ENCODE assay signal across 13 cellular contexts in genomic region chr18:45589559-45590041, GRCh38. TPM values are rescaled to one million over a fixed set of nuclear protein-coding genes. Genes with fewer than 3 reads are reported as not detected.
A peak's percentile ranks its signal among the peaks of the same experiment; 100 is the strongest.
DNase-seq lines count a peak whose midpoint lies in the region; ATAC-seq and TF ChIP-seq lines count a peak whose summit lies in the region.
"Had no signal": no experiment of that assay in that cellular context is flagged by ENCODE, and none has a peak within 500 bp of the region (broad histone marks: within the 10 kb centered on the region; RNA-seq: fewer than 3 reads in every experiment).

No MANE protein-coding gene starts in this region.

- no peak overlapping the region for H4K91ac ChIP-seq in H9 (ENCODE audit: insufficient read length, low read depth, low read length)

- H3K27me3 Mint-ChIP-seq in H9 (ENCODE audit: low read depth): peaks cover 1% of the 10 kb centered on the region
- H3K27me3 Mint-ChIP-seq in T-helper 2 cell treated with Interferon-gamma antibody and Interleukin-4, amounts not matched to agents 5 μg/mL and 100 μg/mL, for 36 hours (ENCODE audit: low read depth): peaks cover 2% of the 10 kb centered on the region

- H2AK5ac ChIP-seq in H9 (ENCODE audit: insufficient read length, low read length): no peak overlapping the region

- ATAC-seq in HG03378 (IDR thresholded peaks at IDR 0.05; ENCODE audit: unreplicated experiment): no peak
- ATAC-seq: right lobe of liver had no signal

- H3K23me2 ChIP-seq in H9 (ENCODE audit: insufficient read length, low read depth, low read length, poor library complexity, severe bottlenecking): no peaks in the 10 kb centered on the region

- no peaks in the 10 kb centered on the region for H3K36me3 Mint-ChIP-seq in H9 (ENCODE audit: insufficient read depth in 1 of 3, low read depth in 3 of 3)
- H3K36me3 Mint-ChIP-seq in T-helper 2 cell treated with Interferon-gamma antibody and Interleukin-4, amounts not matched to agents 5 μg/mL and 100 μg/mL, for 36 hours (ENCODE audit: low read depth): no peaks in the 10 kb centered on the region
- H3K36me3 Mint-ChIP-seq: activated naive CD8-positive, alpha-beta T cell treated with anti-CD3 and anti-CD28 coated beads, Interleukin-2, amount 10 ng/mL, durations not matched to agents 7 days and 5 days had no signal

- peak overlapping the region; percentile 40 for H3K4me2 ChIP-seq in H9 (ENCODE audit: insufficient read depth, insufficient read length, low read length)

- H3K79me2 ChIP-seq in H9 (ENCODE audit: insufficient read depth, low read length): no peaks in the 10 kb centered on the region

- WGBS in H9 (ENCODE audit: extremely low coverage, insufficient read length, low lambda C conversion rate): no CpG with 5 or more reads among the region's 8 CpGs
- 17% methylated on average over 8 of the region's 8 CpGs for WGBS in prostate gland

- no peak overlapping the region for H4K8ac ChIP-seq in H9 (replicated peaks; ENCODE audit: insufficient read length, low read depth, low read length)

- peak overlapping the region; percentile 35 for H2BK12ac ChIP-seq in H9 (ENCODE audit: insufficient read length, low read depth, low read length)

- H3K4ac ChIP-seq in H9 (ENCODE audit: low read depth, low read length): no peak overlapping the region

- H4K20me1 ChIP-seq in H9 (ENCODE audit: control insufficient read depth, insufficient read depth, insufficient read length): no peaks in the 10 kb centered on the region

- no peak overlapping the region for H2BK20ac ChIP-seq in H9 (ENCODE audit: low read depth, low read length, poor library complexity, severe bottlenecking)

- H3K56ac ChIP-seq in H9 (ENCODE audit: insufficient read length, low read depth, low read length): no peak overlapping the region

- H3K14ac ChIP-seq in H9 (ENCODE audit: insufficient read depth, low read length): no peak overlapping the region

- no peaks in the 10 kb centered on the region for H3K79me1 ChIP-seq in H9 (ENCODE audit: insufficient read depth, low read depth, low read length, poor library complexity, severe bottlenecking)

- H3K27me3 ChIP-seq in H9 (ENCODE audit: insufficient read depth, low read length) (no peaks in the 10 kb centered on the region), adipocyte (replicated peaks; ENCODE audit: control insufficient read depth, insufficient read depth, low read length) (no peaks in the 10 kb centered on the region), prostate gland (replicated peaks; ENCODE audit: insufficient read depth) (no peaks in the 10 kb centered on the region)
- H3K27me3 ChIP-seq: right lobe of liver had no signal

- H2AFZ ChIP-seq in H9 (ENCODE audit: low read length): no peak overlapping the region

- TF ChIP-seq CTCF in H9 (conservative IDR thresholded peaks at IDR 0.05) (no peak), prostate gland (IDR thresholded peaks at IDR 0.05) (no peak)

- no peak overlapping the region for H3T11ph ChIP-seq in H9 (ENCODE audit: low read length)

- no peak for DNase-seq in H9
- peak; percentile 95 for DNase-seq in adipocyte (ENCODE audit: low read depth)
- DNase-seq in hepatic stellate cell (ENCODE audit: low spot score): peak; percentile 57
- DNase-seq in stromal cell of bone marrow (ENCODE audit: low read depth): peak; percentile 89
- no peak for DNase-seq in T-helper 2 cell treated with Interferon-gamma antibody and Interleukin-4, amounts not matched to agents 5 μg/mL and 100 μg/mL, for 36 hours (ENCODE audit: low spot score)
- no peak for DNase-seq in putamen (ENCODE audit: low spot score)
- no peak for DNase-seq in prostate gland (ENCODE audit: low spot score)
- DNase-seq: activated naive CD8-positive, alpha-beta T cell treated with anti-CD3 and anti-CD28 coated beads, Interleukin-2, amount 10 ng/mL, durations not matched to agents 7 days and 5 days; hippocampal formation; NCI-H524 treated with DMSO at 0.1 percent for 48 hours; right lobe of liver; substantia nigra had no signal

- H3K36me3 ChIP-seq in adipocyte (ENCODE audit: control insufficient read depth, insufficient read depth, low read length, severe bottlenecking) (no peaks in the 10 kb centered on the region), prostate gland (no peaks in the 10 kb centered on the region)
- H3K36me3 ChIP-seq: right lobe of liver had no signal

- H3K9ac ChIP-seq in H9 (ENCODE audit: extremely low read depth, insufficient read length, low read length) (no peak overlapping the region), adipocyte (ENCODE audit: low read length) (peak overlapping the region; percentile 83)

- H3K27ac Mint-ChIP-seq in H9: peak overlapping the region in 1 of 3 experiments; percentile 91; a peak in 4 of 7 replicates
- H3K27ac Mint-ChIP-seq in T-helper 2 cell treated with Interferon-gamma antibody and Interleukin-4, amounts not matched to agents 5 μg/mL and 100 μg/mL, for 36 hours: no peak overlapping the region
- H3K27ac Mint-ChIP-seq: activated naive CD8-positive, alpha-beta T cell treated with anti-CD3 and anti-CD28 coated beads, Interleukin-2, amount 10 ng/mL, durations not matched to agents 7 days and 5 days had no signal

- H3K27ac ChIP-seq in H9 (ENCODE audit: insufficient read length, low read depth, low read length) (no peak overlapping the region), prostate gland (peak overlapping the region in 1 of 2 donors; percentile 27)
- H3K27ac ChIP-seq: right lobe of liver had no signal

- no peak overlapping the region for H2BK5ac ChIP-seq in H9 (ENCODE audit: insufficient read length, low read length)

- H4K5ac ChIP-seq in H9 (ENCODE audit: insufficient read length, low read depth, low read length): no peak overlapping the region

- no peak overlapping the region for H3K23ac ChIP-seq in H9 (ENCODE audit: insufficient read length, low read depth, low read length)

- H3K4me3 Mint-ChIP-seq in H9: peak overlapping the region in 1 of 2 experiments; percentile 34; a peak in 2 of 5 replicates
- no peak overlapping the region for H3K4me3 Mint-ChIP-seq in T-helper 2 cell treated with Interferon-gamma antibody and Interleukin-4, amounts not matched to agents 5 μg/mL and 100 μg/mL, for 36 hours
- H3K4me3 Mint-ChIP-seq: activated naive CD8-positive, alpha-beta T cell treated with anti-CD3 and anti-CD28 coated beads, Interleukin-2, amount 10 ng/mL, durations not matched to agents 7 days and 5 days had no signal

- H3K4me3 ChIP-seq in adipocyte (ENCODE audit: low read length) (peak overlapping the region; percentile 28), prostate gland (no peak overlapping the region)
- H3K4me3 ChIP-seq: right lobe of liver had no signal

- H3K18ac ChIP-seq in H9 (ENCODE audit: insufficient read length, low read depth, low read length): no peak overlapping the region

- H2BK120ac ChIP-seq in H9 (ENCODE audit: low read depth, low read length, poor library complexity, severe bottlenecking): no peak overlapping the region

- intact Hi-C loops in prostate gland (cut with DNase I): loop anchor here (5.0 kb wide), 2 partner anchors 48 to 67 kb away; no protein-coding TSS in a partner anchor

- TF ChIP-seq POLR2A in prostate gland (IDR thresholded peaks at IDR 0.05): no peak

- H3K4me1 ChIP-seq in H9 (ENCODE audit: insufficient read depth, low read length) (peaks cover 6% of the 10 kb centered on the region; the same call in 1 of the 2 replicates), adipocyte (ENCODE audit: control insufficient read depth, insufficient read depth, low read length) (peaks cover 31% of the 10 kb centered on the region), prostate gland (replicated peaks) (peaks cover 4% of the 10 kb centered on the region)
- H3K4me1 ChIP-seq: right lobe of liver had no signal

- no peaks in the 10 kb centered on the region for H3K9me3 ChIP-seq in H9 (ENCODE audit: control insufficient read depth, low read depth, low read length)
- no peaks in the 10 kb centered on the region for H3K9me3 ChIP-seq in adipocyte (ENCODE audit: control insufficient read depth, low read length)
- H3K9me3 ChIP-seq in prostate gland: no peaks in the 10 kb centered on the region
- H3K9me3 ChIP-seq: right lobe of liver had no signal

- H3K4me1 Mint-ChIP-seq in H9: peaks cover 28 to 29% of the 10 kb centered on the region in 2 experiments
- no peaks in the 10 kb centered on the region for H3K4me1 Mint-ChIP-seq in T-helper 2 cell treated with Interferon-gamma antibody and Interleukin-4, amounts not matched to agents 5 μg/mL and 100 μg/mL, for 36 hours (ENCODE audit: low read depth)
- H3K4me1 Mint-ChIP-seq: activated naive CD8-positive, alpha-beta T cell treated with anti-CD3 and anti-CD28 coated beads, Interleukin-2, amount 10 ng/mL, durations not matched to agents 7 days and 5 days had no signal

- no peak overlapping the region for H2BK15ac ChIP-seq in H9 (ENCODE audit: low read depth, low read length)

- H3K9me3 Mint-ChIP-seq in H9: no peaks in the 10 kb centered on the region
- H3K9me3 Mint-ChIP-seq in T-helper 2 cell treated with Interferon-gamma antibody and Interleukin-4, amounts not matched to agents 5 μg/mL and 100 μg/mL, for 36 hours: no peaks in the 10 kb centered on the region
- H3K9me3 Mint-ChIP-seq: activated naive CD8-positive, alpha-beta T cell treated with anti-CD3 and anti-CD28 coated beads, Interleukin-2, amount 10 ng/mL, durations not matched to agents 7 days and 5 days had no signal

RNA-seq across cellular contexts. Expression of gene SLC14A2, which starts 25.7 kb away (rescaled TPM):
- total RNA-seq in H9 (2021) (0.07 TPM in 1 of 2 replicates, not detected in the other), prostate gland (1 to 10 TPM in 1 of 2 donors, under 1 TPM in 1; 0.05 to 1.7 TPM)

Comparison
In these comparisons a context has a peak if more than half of its experiments do, and no peak if none do; other contexts are left out.
1. DNase-seq: peak in adipocyte (single experiment), hepatic stellate cell (single experiment) and stromal cell of bone marrow (single experiment); none in H9 (single experiment), T-helper 2 cell treated with Interferon-gamma antibody and Interleukin-4, amounts not matched to agents 5 μg/mL and 100 μg/mL, for 36 hours (single experiment), putamen (single experiment) and prostate gland (single experiment).